ENCODE assay signal across 12 cellular contexts in the genomic region with DNA sequence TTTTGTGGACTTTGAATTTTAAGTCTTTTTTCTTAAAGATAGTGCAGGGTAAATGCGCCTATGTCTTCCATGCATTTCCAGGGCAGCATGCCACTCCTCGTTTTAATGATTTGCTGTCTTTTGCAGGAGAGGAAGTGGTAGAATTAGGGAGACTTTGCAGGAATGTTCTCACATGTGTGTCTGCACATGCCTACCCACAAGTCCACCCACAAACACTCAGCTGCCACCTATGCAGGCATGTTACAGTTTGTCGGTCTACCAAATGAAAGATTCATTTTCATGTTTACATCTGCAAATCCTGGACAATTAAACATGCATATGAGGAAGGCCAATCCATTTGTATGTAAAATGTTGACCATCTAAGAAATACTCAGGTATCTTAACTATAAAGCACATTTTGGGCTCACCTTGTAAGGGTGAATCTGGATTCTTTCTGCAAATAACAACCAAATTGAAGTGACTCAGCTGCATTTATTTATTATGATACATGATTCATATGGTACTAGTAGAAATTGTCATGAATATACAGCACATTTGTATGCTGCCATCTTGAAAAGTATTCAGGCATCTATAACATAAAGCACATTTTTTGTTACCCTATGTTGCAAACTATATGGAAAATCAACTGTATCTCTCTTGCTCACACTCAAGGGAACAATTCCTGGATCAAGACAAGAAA. TPM values are rescaled to one million over a fixed set of nuclear protein-coding genes. Genes with fewer than 3 reads are reported as not detected.
"Had no signal": no experiment of that assay in that cellular context is flagged by ENCODE, and none has a peak within 500 bp of the region (broad histone marks: within the 10 kb centered on the region; RNA-seq: fewer than 3 reads in every experiment).

No MANE protein-coding gene starts in this region.

- ATAC-seq: HCT116, HepG2 had no signal

- H3K4me1 ChIP-seq: HAP-1 had no signal

- H3K4me3 ChIP-seq: GM23248, HAP-1 had no signal

- H3K27ac ChIP-seq: GM23248, HL-60 had no signal

- DNase-seq: GM23248, GOT3, H7, HFFc6, KBM-7 had no signal

RNA-seq across cellular contexts. Expression of a gene that starts 4.7 kb away (rescaled TPM):
- total RNA-seq: H4, H7, HepG2, HFFc6, HT1080 had no signal
- polyA plus RNA-seq: HepG2, IgD-negative memory B cell had no signal
